Comparison of ENCODE assay signal across 9 cellular contexts in genomic region chr16:68005786-68006286, GRCh38. TPM values are rescaled to one million over a fixed set of nuclear protein-coding genes. Genes with fewer than 3 reads are reported as not detected.
DNase-seq lines count a peak whose midpoint lies in the region; ATAC-seq and TF ChIP-seq lines count a peak whose summit lies in the region.
"Had no signal": no experiment of that assay in that cellular context is flagged by ENCODE, and none has a peak within 500 bp of the region (broad histone marks: within the 10 kb centered on the region; RNA-seq: fewer than 3 reads in every experiment).

No MANE protein-coding gene starts in this region.

- no peaks in the 10 kb centered on the region for H3K36me3 ChIP-seq in adrenal gland (replicated peaks in 1 of 2)
- H3K36me3 ChIP-seq in left lung, result no peaks in the 10 kb centered on the region

- intact Hi-C loops in adrenal gland (cut with DNase I) (no loop called here), left lung (cut with DNase I) (no loop called here)

- H3K27ac ChIP-seq in adrenal gland, result peak overlapping the region in 3 of 5 donors; percentile 8 to 70 (median 64)
- H3K27ac ChIP-seq in left lung, result peak overlapping the region; percentile 82 to 92

- WGBS in adrenal gland, 4 donors, result 33 to 48% (median 46%) methylated on average over 6 of the region's 6 CpGs

- peak; percentile 74 for DNase-seq in activated CD8-positive, alpha-beta memory T cell treated with anti-CD3 and anti-CD28 coated beads for 24 hours
- no peak for DNase-seq in activated CD8-positive, alpha-beta memory T cell treated with anti-CD3 and anti-CD28 coated beads, Interleukin-2, amount 50 U/mL, for 48 hours
- DNase-seq in adrenal gland (peak in 5 of 7 donors; percentile 40 to 68 (median 54)), left lung (peak in 1 of 2 donors; percentile 81), ureter (ENCODE audit: low spot score) (peak; percentile 81), GM20000 (ENCODE audit: low spot score) (no peak), EL (no peak), occipital lobe (lab: John Stamatoyannopoulos, UW) (no peak)

- H3K27me3 ChIP-seq in adrenal gland, result no peaks in the 10 kb centered on the region
- H3K27me3 ChIP-seq in left lung, result no peaks in the 10 kb centered on the region
- H3K27me3 ChIP-seq: body of pancreas had no signal

- H3K4me1 ChIP-seq in adrenal gland (replicated peaks in 1 of 2), result no peaks in the 10 kb centered on the region
- peaks cover 0 to 33% of the 10 kb centered on the region in 2 donors for H3K4me1 ChIP-seq in left lung
- H3K4me1 ChIP-seq: body of pancreas had no signal

- peak; percentile 91 for ATAC-seq in left lung
- ATAC-seq: body of pancreas had no signal

- H3K4me3 ChIP-seq in adrenal gland, result no peak overlapping the region
- H3K4me3 ChIP-seq in left lung, result no peak overlapping the region
- H3K4me3 ChIP-seq: body of pancreas had no signal

- TF ChIP-seq CTCF in adrenal gland (IDR thresholded peaks at IDR 0.05), result no peak
- TF ChIP-seq CTCF in left lung (IDR thresholded peaks at IDR 0.05), result no peak
- no peak for TF ChIP-seq CTCF in GM20000 (IDR thresholded peaks at IDR 0.05; ENCODE audit: extremely low read depth, missing control alignments)

- TF ChIP-seq POLR2A in adrenal gland (IDR thresholded peaks at IDR 0.05), result no peak

- H3K9me3 ChIP-seq in adrenal gland (replicated peaks in 1 of 3) (no peaks in the 10 kb centered on the region), left lung (no peaks in the 10 kb centered on the region)
- H3K9me3 ChIP-seq: body of pancreas had no signal

RNA-seq across cellular contexts. Expression of gene DPEP2, which starts 6.6 kb away (rescaled TPM):
- total RNA-seq in adrenal gland (1 to 10 TPM in 6 of 8 donors, under 1 TPM in 2; 0.35 to 2.0 (median 1.6) TPM), left lung (10 to 100 TPM in 1 of 2 donors, 1 to 10 TPM in 1; 7.3 to 12.6 TPM), ureter (7.0 TPM), occipital lobe (not detected)
- polyA plus RNA-seq in adrenal gland, result 1 to 10 TPM in 2 of 3 donors, under 1 TPM in 1; 0.27 to 8.4 (median 1.2) TPM

RNA-seq across cellular contexts. Expression of gene DPEP2NB, which starts 9.9 kb away (rescaled TPM):
- total RNA-seq in adrenal gland (not detected), left lung (not detected), ureter (not detected), occipital lobe (not detected)
- not detected for polyA plus RNA-seq in adrenal gland
- total RNA-seq: body of pancreas had no signal

RNA-seq across cellular contexts. Expression of gene DDX28, which starts 17.2 kb away (rescaled TPM):
- total RNA-seq in adrenal gland (10 to 100 TPM in 6 of 8 donors, 1 to 10 TPM in 2; 6.4 to 18.2 (median 12.9) TPM), left lung (10 to 100 TPM in 1 of 2 donors, 1 to 10 TPM in 1; 6.7 to 10.5 TPM), ureter (15.5 TPM), occipital lobe (11.2 TPM)
- polyA plus RNA-seq in adrenal gland, result 10 to 100 TPM in 1 of 3 donors, 1 to 10 TPM in 2; 6.8 to 13.0 (median 9.1) TPM

RNA-seq across cellular contexts. Expression of gene DUS2, which starts 17.2 kb away (rescaled TPM):
- total RNA-seq in adrenal gland (10 to 100 TPM in 5 of 8 donors, 1 to 10 TPM in 3; 6.3 to 19.4 (median 12.7) TPM), left lung (10 to 100 TPM; 16.2 to 22.4 TPM), ureter (26.6 TPM), occipital lobe (9.0 TPM)
- 10 to 100 TPM in 2 of 3 donors, 1 to 10 TPM in 1; 7.1 to 13.2 (median 10.1) TPM for polyA plus RNA-seq in adrenal gland

RNA-seq across cellular contexts. Expression of gene DPEP3, which starts 25.5 kb away (rescaled TPM):
- total RNA-seq in adrenal gland (under 1 TPM in 1 of 8 donors, not detected in 7; 0.11 TPM), left lung (under 1 TPM in 1 of 2 donors, not detected in 1; 0.60 TPM), ureter (not detected), occipital lobe (not detected)
- under 1 TPM; 0.07 to 0.32 (median 0.11) TPM for polyA plus RNA-seq in adrenal gland
- total RNA-seq: body of pancreas had no signal

Comparison
In these comparisons a context has a peak if more than half of its experiments do, and no peak if none do; other contexts are left out.
1. DNase-seq: peak in activated CD8-positive, alpha-beta memory T cell treated with anti-CD3 and anti-CD28 coated beads for 24 hours (single experiment), adrenal gland (5 of 7) and ureter (single experiment); none in activated CD8-positive, alpha-beta memory T cell treated with anti-CD3 and anti-CD28 coated beads, Interleukin-2, amount 50 U/mL, for 48 hours (single experiment), GM20000 (single experiment), EL (single experiment) and occipital lobe (single experiment).